In the genomic region with DNA sequence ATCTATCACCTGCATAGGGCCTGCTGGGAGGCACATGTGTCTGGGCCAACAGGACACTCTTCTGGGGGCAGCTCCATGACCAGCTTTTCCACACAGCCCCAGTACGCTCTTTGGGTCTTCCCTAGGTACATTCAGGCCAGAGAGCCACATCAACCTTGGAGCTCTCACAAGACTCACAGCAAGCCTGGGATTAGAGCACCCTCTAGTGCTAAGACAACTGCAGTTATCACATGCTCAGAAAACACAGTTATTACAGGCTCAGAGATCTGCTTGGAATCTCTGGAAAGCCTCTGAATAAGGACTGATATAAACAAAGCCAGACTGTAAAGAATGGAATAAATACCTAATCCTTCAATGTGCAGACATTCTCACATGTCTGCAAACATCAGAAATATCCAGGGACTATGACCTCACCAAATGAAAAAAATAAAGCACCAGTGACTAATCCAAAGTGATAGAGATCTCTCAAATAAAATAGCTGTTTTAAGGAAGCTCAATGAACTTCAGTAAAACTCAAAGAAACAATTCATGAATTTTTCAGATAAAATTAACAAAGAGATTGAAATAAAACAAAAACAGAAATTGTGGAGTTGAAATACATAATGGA, we compare ENCODE assay signal across 8 cellular contexts.
A peak's percentile ranks its signal among the peaks of the same experiment; 100 is the strongest.
DNase-seq lines count a peak whose midpoint lies in the region; ATAC-seq, FAIRE-seq and TF ChIP-seq lines count a peak whose summit lies in the region.

No MANE protein-coding gene starts in this region.

- ATAC-seq in GM18858 (IDR thresholded peaks at IDR 0.05; ENCODE audit: unreplicated experiment), result peak; percentile 48
- no peak for ATAC-seq in HG03108 (IDR thresholded peaks at IDR 0.05; ENCODE audit: unreplicated experiment)
- no peak for ATAC-seq in HG02763 (IDR thresholded peaks at IDR 0.05; ENCODE audit: unreplicated experiment)

- peak; percentile 8 for DNase-seq in COLO668 (lab: John Stamatoyannopoulos, UW; ENCODE audit: unreplicated experiment)
- DNase-seq in HK-2 (ENCODE audit: unreplicated experiment), result peak; percentile 29
- DNase-seq in SK-N-DZ (ENCODE audit: low spot score), result peak; percentile 62
- DNase-seq in foreskin fibroblast, result peak; percentile 37 to 59
- DNase-seq in urothelium cell line (ENCODE audit: low spot score), result peak; percentile 33

- peak; percentile 72 for TF ChIP-seq CTCF in foreskin fibroblast (IDR thresholded peaks at IDR 0.05; ENCODE audit: low read depth, low read length)

- FAIRE-seq in urothelium cell line (lab: Jason Lieb, UNC), result no peak

- no peak overlapping the region for H3K4me3 ChIP-seq in foreskin fibroblast (ENCODE audit: low read depth in 1 of 2, low read length in 2 of 2)

Comparison
In these comparisons a context has a peak if more than half of its experiments do, and no peak if none do; other contexts are left out.
1. DNase-seq: peak in every context shown above with its lines; median percentile 62 in SK-N-DZ; 48 in foreskin fibroblast; 33 in urothelium cell line; 29 in HK-2; 8 in COLO668.